Comparison of ENCODE assay signal across 15 cellular contexts in genomic region chr11:96237759-96238158, GRCh38.
DNase-seq lines count a peak whose midpoint lies in the region; ATAC-seq and TF ChIP-seq lines count a peak whose summit lies in the region.
"Had no signal": no experiment of that assay in that cellular context is flagged by ENCODE, and none has a peak within 500 bp of the region (broad histone marks: within the 10 kb centered on the region; RNA-seq: fewer than 3 reads in every experiment).

No MANE protein-coding gene starts in this region.

- H3K4me3 ChIP-seq in WERI-Rb-1 (ENCODE audit: low read depth, low read length) (peak overlapping the region; percentile 26), parathyroid adenoma (ENCODE audit: low read depth, low read length) (no peak overlapping the region)
- H3K4me3 ChIP-seq: GM23338, SK-N-MC had no signal

- H3K27me3 ChIP-seq in WERI-Rb-1 (ENCODE audit: insufficient read depth, low read depth, severe bottlenecking) = no peaks in the 10 kb centered on the region
- H3K27me3 ChIP-seq in parathyroid adenoma (ENCODE audit: control insufficient read depth, insufficient read depth, low read length) = no peaks in the 10 kb centered on the region

- H3K9ac ChIP-seq in parathyroid adenoma = no peak overlapping the region

- no peak overlapping the region for H2AFZ ChIP-seq in parathyroid adenoma
- H2AFZ ChIP-seq: GM23338 had no signal

- H3K4me2 ChIP-seq in parathyroid adenoma (ENCODE audit: low read length) = peak overlapping the region; percentile 9
- H3K4me2 ChIP-seq: GM23338 had no signal

- DNase-seq in DMS153 treated with DMSO at 0.1 percent for 48 hours (lab: John Stamatoyannopoulos, UW; ENCODE audit: unreplicated experiment) = peak; percentile 9
- peak; percentile 69 for DNase-seq in NCI-H128 (lab: John Stamatoyannopoulos, UW; ENCODE audit: unreplicated experiment)
- no peak for DNase-seq in WERI-Rb-1
- DNase-seq in stimulated activated CD8-positive, alpha-beta memory T cell treated with anti-CD3 and anti-CD28 coated beads, Interleukin-4, amount 100 ng/mL, for 48 hours = no peak
- DNase-seq: activated CD4-positive, alpha-beta T cell treated with anti-CD3 and anti-CD28 coated beads, Interleukin-2, amount 50 U/mL, for 48 hours; activated T-cell treated with anti-CD3 and anti-CD28 coated beads, Interleukin-2, amount 50 U/mL, for 24 hours; left colon; NCI-H2227 treated with DMSO at 0.1 percent for 48 hours; stimulated activated naive CD8-positive, alpha-beta T cell treated with anti-CD3 and anti-CD28 coated beads, Interleukin-15, amount 100 ng/mL, for 72 hours had no signal

- H3K36me3 ChIP-seq in WERI-Rb-1 = no peaks in the 10 kb centered on the region
- no peaks in the 10 kb centered on the region for H3K36me3 ChIP-seq in parathyroid adenoma (ENCODE audit: control insufficient read depth, insufficient read depth, low read length)

- H3K9me3 ChIP-seq in WERI-Rb-1 (ENCODE audit: severe bottlenecking) (no peaks in the 10 kb centered on the region), parathyroid adenoma (ENCODE audit: control insufficient read depth, low read length) (no peaks in the 10 kb centered on the region)

- peaks cover 6% of the 10 kb centered on the region for H3K4me1 ChIP-seq in parathyroid adenoma

- peaks cover 9% of the 10 kb centered on the region for H3K79me2 ChIP-seq in parathyroid adenoma

- TF ChIP-seq CTCF in WERI-Rb-1 (IDR thresholded peaks at IDR 0.05; ENCODE audit: low read depth, low read length) = no peak
- no peak for TF ChIP-seq CTCF in parathyroid adenoma (IDR thresholded peaks at IDR 0.05)

- H3K27ac ChIP-seq in WERI-Rb-1 (peak overlapping the region; percentile 75), parathyroid adenoma (no peak overlapping the region)
- H3K27ac ChIP-seq: SK-N-MC had no signal

- no peak for ATAC-seq in activated CD4-positive, CD25-positive, alpha-beta regulatory T cell treated with anti-CD3 and anti-CD28 coated beads, Interleukin-2, amount 50 U/mL, for 24 hours
- ATAC-seq in GM21447 (IDR thresholded peaks at IDR 0.05; ENCODE audit: unreplicated experiment) = no peak
- ATAC-seq: activated naive CD4-positive, alpha-beta T cell treated with anti-CD3 and anti-CD28 coated beads, Interleukin-2, amount 50 U/mL, for 72 hours; GM23338; left colon; stimulated activated naive CD8-positive, alpha-beta T cell treated with anti-CD3 and anti-CD28 coated beads, Interleukin-15, amount 100 ng/mL, for 72 hours had no signal

Comparison
In these comparisons a context has a peak if more than half of its experiments do, and no peak if none do; other contexts are left out.
1. DNase-seq: peak in DMS153 treated with DMSO at 0.1 percent for 48 hours (single experiment) and NCI-H128 (single experiment); none in WERI-Rb-1 (single experiment) and stimulated activated CD8-positive, alpha-beta memory T cell treated with anti-CD3 and anti-CD28 coated beads, Interleukin-4, amount 100 ng/mL, for 48 hours (single experiment).